In the genomic region with DNA sequence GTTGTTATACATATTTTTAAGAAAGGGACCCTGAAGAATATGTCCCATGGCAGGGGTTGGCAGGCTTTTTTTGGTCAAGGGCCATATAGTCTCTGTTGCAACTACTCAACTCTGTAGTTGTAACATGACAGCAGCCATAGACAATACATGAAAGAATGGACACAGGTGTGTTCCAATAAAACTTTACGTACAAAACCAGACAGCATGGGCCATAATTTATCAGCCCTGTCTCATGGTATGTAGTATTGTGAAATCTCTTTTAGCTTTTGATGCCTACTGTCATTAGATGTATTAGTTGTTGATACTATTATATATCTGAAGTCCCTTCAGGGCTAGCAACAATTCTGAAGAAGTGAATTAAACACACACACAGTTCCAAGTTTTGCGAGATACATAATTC, we compare ENCODE assay signal across 15 cellular contexts. TPM values are rescaled to one million over a fixed set of nuclear protein-coding genes. Genes with fewer than 3 reads are reported as not detected.
DNase-seq lines count a peak whose midpoint lies in the region; ATAC-seq and TF ChIP-seq lines count a peak whose summit lies in the region.
"Had no signal": no experiment of that assay in that cellular context is flagged by ENCODE, and none has a peak within 500 bp of the region (broad histone marks: within the 10 kb centered on the region; RNA-seq: fewer than 3 reads in every experiment).

No MANE protein-coding gene starts in this region.

- H3K4me1 ChIP-seq in ACC112 (ENCODE audit: control insufficient read depth, insufficient read depth, low read length, unreplicated experiment) (peaks cover 15% of the 10 kb centered on the region), DND-41 (ENCODE audit: insufficient read depth, low read length) (peaks cover 39% of the 10 kb centered on the region), Panc1 (ENCODE audit: control insufficient read depth, insufficient read depth, low read length) (peaks cover 37% of the 10 kb centered on the region), fibroblast of lung (ENCODE audit: control insufficient read depth, extremely low read depth, insufficient read depth, low read length) (peaks cover 2% of the 10 kb centered on the region)

- H3K27ac ChIP-seq in ACC112 (ENCODE audit: low read depth, low read length) (no peak overlapping the region), DND-41 (ENCODE audit: low read length) (no peak overlapping the region), Panc1 (ENCODE audit: low read length) (peak overlapping the region; percentile 100), fibroblast of lung (ENCODE audit: insufficient read depth, low read length) (no peak overlapping the region)
- H3K27ac ChIP-seq: C4-2B had no signal

- CTCF ChIA-PET in Panc1 (lab: Charles Lee), result interaction anchor here (1.4 kb wide), 1 partner anchor 46 kb away, joined by 3 read pairs; a partner anchor contains a TSS

- H3K9ac ChIP-seq in DND-41 (ENCODE audit: low read depth, low read length), result no peak overlapping the region
- H3K9ac ChIP-seq in fibroblast of lung (ENCODE audit: insufficient read depth, low read length), result no peak overlapping the region

- H3K79me2 ChIP-seq in ACC112 (ENCODE audit: control insufficient read depth, insufficient read depth, low read length, unreplicated experiment), result peaks cover 59% of the 10 kb centered on the region
- H3K79me2 ChIP-seq in DND-41 (ENCODE audit: insufficient read depth, low read length), result peaks cover 74% of the 10 kb centered on the region
- H3K79me2 ChIP-seq in fibroblast of lung (ENCODE audit: control insufficient read depth, insufficient read depth, low read length), result peaks cover 53% of the 10 kb centered on the region

- peaks cover 7% of the 10 kb centered on the region; the same call in 1 of the 2 replicates for H4K20me1 ChIP-seq in DND-41 (ENCODE audit: insufficient read depth, low read length)
- no peaks in the 10 kb centered on the region for H4K20me1 ChIP-seq in fibroblast of lung (ENCODE audit: control insufficient read depth, extremely low read depth, insufficient read depth, low read length)

- in situ Hi-C loops in Panc1 (cut with HindIII; ENCODE audit: low pct_unique_long_range_greater_than_20kb, low sequenced_read_pairs), result no loop called here

- H3K4me2 ChIP-seq in DND-41 (ENCODE audit: insufficient read depth, low read length) (peak overlapping the region; percentile 69; the same call in 1 of the 2 replicates), fibroblast of lung (ENCODE audit: extremely low read depth, insufficient read depth, low read length) (peak overlapping the region; percentile 83)

- intact Hi-C loops in Panc1 (cut with micrococcal nuclease; ENCODE audit: unreplicated experiment), result loop anchor here (5.0 kb wide), 1 partner anchor 48 kb away; a partner anchor contains a TSS

- H2AFZ ChIP-seq in ACC112 (ENCODE audit: low read length, unreplicated experiment) (no peak overlapping the region), DND-41 (ENCODE audit: low read depth, low read length) (no peak overlapping the region), fibroblast of lung (ENCODE audit: low read length) (no peak overlapping the region)

- TF ChIP-seq CTCF in DND-41 (IDR thresholded peaks at IDR 0.05; ENCODE audit: borderline replicate concordance, extremely low read depth, low read length, poor library complexity, severe bottlenecking), result no peak
- no peak for TF ChIP-seq CTCF in Panc1 (IDR thresholded peaks at IDR 0.05)
- TF ChIP-seq CTCF in fibroblast of lung (conservative IDR thresholded peaks at IDR 0.05 in 1 of 2, IDR thresholded peaks at IDR 0.05 in 1 of 2; ENCODE audit: low read depth in 1 of 2, low read length in 2 of 2), result no peak
- TF ChIP-seq CTCF in GM10266 (IDR thresholded peaks at IDR 0.05; ENCODE audit: control insufficient read depth, insufficient read depth, low read depth, missing control alignments), result no peak

- no TSS peak for BruUV-seq in Panc1 (replicated peaks; lab: Mats Ljungman, UMichigan)

- POLR2A ChIA-PET in Panc1 (lab: Charles Lee), result interaction anchor here (0.6 to 2.4 kb wide), 4 partner anchors 21 to 72 kb away, joined by 3 to 28 read pairs (median 4); a partner anchor contains a TSS

- no peak for ATAC-seq in DND-41 (ENCODE audit: insufficient read depth, low read depth)
- ATAC-seq in Panc1, result no peak

- 0 out of 2 replicates have a peak overlapping the region, but pooled peaks have one; percentile 98 for H3K4me3 ChIP-seq in ACC112 (ENCODE audit: low read depth, low read length)
- H3K4me3 ChIP-seq in DND-41 (ENCODE audit: low read depth in 1 of 2, low read length in 2 of 2), result peak overlapping the region in 1 of 2 experiments; percentile 69; a peak in 1 of 4 replicates
- H3K4me3 ChIP-seq in Panc1 (ENCODE audit: low read depth in 2 of 2, low read length in 2 of 2), result peak overlapping the region in 1 of 2 experiments; percentile 87; a peak in 3 of 4 replicates
- H3K4me3 ChIP-seq in fibroblast of lung (replicated peaks in 1 of 4; ENCODE audit: control extremely low read depth in 1 of 4, insufficient read depth in 1 of 4, low read depth in 3 of 4, low read length in 4 of 4), result peak overlapping the region in 2 of 4 experiments; percentile 86 to 95

- H3K36me3 ChIP-seq in ACC112 (ENCODE audit: insufficient read depth, low read length) (peaks cover 44% of the 10 kb centered on the region), DND-41 (ENCODE audit: insufficient read depth, low read length) (peaks cover 56% of the 10 kb centered on the region), Panc1 (ENCODE audit: control insufficient read depth, insufficient read depth, low read length) (peaks cover 53% of the 10 kb centered on the region), fibroblast of lung (ENCODE audit: control insufficient read depth, insufficient read depth, low read length) (peaks cover 13% of the 10 kb centered on the region)

- H3K9me3 ChIP-seq in DND-41 (ENCODE audit: insufficient read depth, low read length, severe bottlenecking) (no peaks in the 10 kb centered on the region), Panc1 (ENCODE audit: control insufficient read depth, insufficient read depth, low read depth, low read length) (no peaks in the 10 kb centered on the region), fibroblast of lung (ENCODE audit: control insufficient read depth, insufficient read depth, low read depth, low read length) (no peaks in the 10 kb centered on the region)

- DNase-seq in DND-41, result no peak
- no peak for DNase-seq in Panc1 (ENCODE audit: low read depth, low spot score)
- DNase-seq in fibroblast of lung (ENCODE audit: low read depth in 2 of 2), result no peak
- DNase-seq in GM10266 (ENCODE audit: extremely low spot score), result no peak
- DNase-seq in COR-L47 (lab: John Stamatoyannopoulos, UW), result no peak
- no peak for DNase-seq in NCI-H226
- no peak for DNase-seq in KG1 (lab: John Stamatoyannopoulos, UW)
- DNase-seq: DMS53, HCEC 1CT, NCI-H1092, NCI-H446, SIG-M5, SW 1271 had no signal

- no peaks in the 10 kb centered on the region for H3K27me3 ChIP-seq in ACC112 (ENCODE audit: insufficient read depth, low read length)
- no peaks in the 10 kb centered on the region for H3K27me3 ChIP-seq in DND-41 (ENCODE audit: insufficient read depth, low read length, poor library complexity)
- no peaks in the 10 kb centered on the region for H3K27me3 ChIP-seq in Panc1 (ENCODE audit: control insufficient read depth, insufficient read depth, low read length)
- no peaks in the 10 kb centered on the region for H3K27me3 ChIP-seq in fibroblast of lung (ENCODE audit: control insufficient read depth, insufficient read depth, low read length)

RNA-seq across cellular contexts. Expression of a gene that starts 2.6 kb away (rescaled TPM):
- total RNA-seq in Panc1 (2021; ENCODE audit: unreplicated experiment) (114 TPM), fibroblast of lung (22.6 and 29.4 TPM in 2 replicates)
- 59.1 TPM for polyA plus RNA-seq in Panc1 (2012; ENCODE audit: insufficient read length)
- 54.2 and 61.3 TPM in 2 replicates for polyA plus RNA-seq in fibroblast of lung
- polyA plus RNA-seq in fibroblast of lung (2012), result 22.2 and 30.6 TPM in 2 replicates
- polyA minus RNA-seq in fibroblast of lung (ENCODE audit: low replicate concordance), result 278 and 351 TPM in 2 replicates

RNA-seq across cellular contexts. Expression of a gene that starts 46.6 kb away (rescaled TPM):
- total RNA-seq in Panc1 (2021; ENCODE audit: unreplicated experiment) (2,422 TPM), fibroblast of lung (599 and 964 TPM in 2 replicates)
- 1,612 TPM for polyA plus RNA-seq in Panc1 (2012; ENCODE audit: insufficient read length)
- polyA plus RNA-seq in fibroblast of lung, result 1,024 and 1,178 TPM in 2 replicates
- 650 and 657 TPM in 2 replicates for polyA plus RNA-seq in fibroblast of lung (2012)
- polyA minus RNA-seq in fibroblast of lung (ENCODE audit: low replicate concordance), result 561 and 1,024 TPM in 2 replicates
